Comparison of ENCODE assay signal across 1 cellular context in the genomic region with DNA sequence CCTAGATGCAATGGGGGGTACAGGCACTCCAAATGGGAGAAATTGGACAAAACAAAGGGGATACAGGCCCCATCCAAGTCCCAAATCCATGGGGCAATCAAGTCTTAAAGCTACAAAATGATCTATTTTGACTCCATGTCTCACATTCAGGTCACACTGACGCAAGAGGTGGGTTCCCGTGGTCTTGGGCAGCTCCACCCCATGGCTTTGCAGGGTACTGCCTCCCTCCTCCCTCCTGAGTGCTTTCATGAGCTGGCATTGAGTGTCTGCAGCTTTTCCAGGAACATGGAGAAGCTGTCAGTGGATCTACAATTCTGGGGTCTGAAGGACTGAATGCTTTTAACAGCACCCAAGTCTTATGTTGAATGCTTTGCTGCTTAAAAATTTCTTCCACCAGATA.
TF ChIP-seq lines count a peak whose summit lies in the region.

No MANE protein-coding gene starts in this region.

TF ChIP-seq in GM23338, 12 proteins besides CTCF, POLR2A, EP300 and RAD21 (continued from another document):
- TF ChIP-seq, protein P1, sequence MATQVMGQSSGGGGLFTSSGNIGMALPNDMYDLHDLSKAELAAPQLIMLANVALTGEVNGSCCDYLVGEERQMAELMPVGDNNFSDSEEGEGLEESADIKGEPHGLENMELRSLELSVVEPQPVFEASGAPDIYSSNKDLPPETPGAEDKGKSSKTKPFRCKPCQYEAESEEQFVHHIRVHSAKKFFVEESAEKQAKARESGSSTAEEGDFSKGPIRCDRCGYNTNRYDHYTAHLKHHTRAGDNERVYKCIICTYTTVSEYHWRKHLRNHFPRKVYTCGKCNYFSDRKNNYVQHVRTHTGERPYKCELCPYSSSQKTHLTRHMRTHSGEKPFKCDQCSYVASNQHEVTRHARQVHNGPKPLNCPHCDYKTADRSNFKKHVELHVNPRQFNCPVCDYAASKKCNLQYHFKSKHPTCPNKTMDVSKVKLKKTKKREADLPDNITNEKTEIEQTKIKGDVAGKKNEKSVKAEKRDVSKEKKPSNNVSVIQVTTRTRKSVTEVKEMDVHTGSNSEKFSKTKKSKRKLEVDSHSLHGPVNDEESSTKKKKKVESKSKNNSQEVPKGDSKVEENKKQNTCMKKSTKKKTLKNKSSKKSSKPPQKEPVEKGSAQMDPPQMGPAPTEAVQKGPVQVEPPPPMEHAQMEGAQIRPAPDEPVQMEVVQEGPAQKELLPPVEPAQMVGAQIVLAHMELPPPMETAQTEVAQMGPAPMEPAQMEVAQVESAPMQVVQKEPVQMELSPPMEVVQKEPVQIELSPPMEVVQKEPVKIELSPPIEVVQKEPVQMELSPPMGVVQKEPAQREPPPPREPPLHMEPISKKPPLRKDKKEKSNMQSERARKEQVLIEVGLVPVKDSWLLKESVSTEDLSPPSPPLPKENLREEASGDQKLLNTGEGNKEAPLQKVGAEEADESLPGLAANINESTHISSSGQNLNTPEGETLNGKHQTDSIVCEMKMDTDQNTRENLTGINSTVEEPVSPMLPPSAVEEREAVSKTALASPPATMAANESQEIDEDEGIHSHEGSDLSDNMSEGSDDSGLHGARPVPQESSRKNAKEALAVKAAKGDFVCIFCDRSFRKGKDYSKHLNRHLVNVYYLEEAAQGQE (IDR thresholded peaks at IDR 0.05; ENCODE audit: unreplicated experiment), result no peak
- TF ChIP-seq EZH2phosphoT487 (IDR thresholded peaks at IDR 0.05; ENCODE audit: unreplicated experiment) (no peak), POLR2AphosphoS5 (IDR thresholded peaks at IDR 0.05; ENCODE audit: low read depth) (no peak), NANOG (IDR thresholded peaks at IDR 0.05; ENCODE audit: borderline replicate concordance) (no peak), STAT1 (IDR thresholded peaks at IDR 0.05; ENCODE audit: unreplicated experiment) (no peak), ZNF114 (CRISPR knock-in tag; IDR thresholded peaks at IDR 0.05) (no peak), CREB1 (CRISPR knock-in tag; IDR thresholded peaks at IDR 0.05; ENCODE audit: low read depth) (no peak), ZNF331 (CRISPR knock-in tag; IDR thresholded peaks at IDR 0.05; ENCODE audit: low read depth) (no peak), JUNB (IDR thresholded peaks at IDR 0.05; ENCODE audit: unreplicated experiment) (no peak)
- TF ChIP-seq, protein P2, sequence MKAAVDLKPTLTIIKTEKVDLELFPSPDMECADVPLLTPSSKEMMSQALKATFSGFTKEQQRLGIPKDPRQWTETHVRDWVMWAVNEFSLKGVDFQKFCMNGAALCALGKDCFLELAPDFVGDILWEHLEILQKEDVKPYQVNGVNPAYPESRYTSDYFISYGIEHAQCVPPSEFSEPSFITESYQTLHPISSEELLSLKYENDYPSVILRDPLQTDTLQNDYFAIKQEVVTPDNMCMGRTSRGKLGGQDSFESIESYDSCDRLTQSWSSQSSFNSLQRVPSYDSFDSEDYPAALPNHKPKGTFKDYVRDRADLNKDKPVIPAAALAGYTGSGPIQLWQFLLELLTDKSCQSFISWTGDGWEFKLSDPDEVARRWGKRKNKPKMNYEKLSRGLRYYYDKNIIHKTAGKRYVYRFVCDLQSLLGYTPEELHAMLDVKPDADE (IDR thresholded peaks at IDR 0.05), result no peak
- TF ChIP-seq, protein P3, sequence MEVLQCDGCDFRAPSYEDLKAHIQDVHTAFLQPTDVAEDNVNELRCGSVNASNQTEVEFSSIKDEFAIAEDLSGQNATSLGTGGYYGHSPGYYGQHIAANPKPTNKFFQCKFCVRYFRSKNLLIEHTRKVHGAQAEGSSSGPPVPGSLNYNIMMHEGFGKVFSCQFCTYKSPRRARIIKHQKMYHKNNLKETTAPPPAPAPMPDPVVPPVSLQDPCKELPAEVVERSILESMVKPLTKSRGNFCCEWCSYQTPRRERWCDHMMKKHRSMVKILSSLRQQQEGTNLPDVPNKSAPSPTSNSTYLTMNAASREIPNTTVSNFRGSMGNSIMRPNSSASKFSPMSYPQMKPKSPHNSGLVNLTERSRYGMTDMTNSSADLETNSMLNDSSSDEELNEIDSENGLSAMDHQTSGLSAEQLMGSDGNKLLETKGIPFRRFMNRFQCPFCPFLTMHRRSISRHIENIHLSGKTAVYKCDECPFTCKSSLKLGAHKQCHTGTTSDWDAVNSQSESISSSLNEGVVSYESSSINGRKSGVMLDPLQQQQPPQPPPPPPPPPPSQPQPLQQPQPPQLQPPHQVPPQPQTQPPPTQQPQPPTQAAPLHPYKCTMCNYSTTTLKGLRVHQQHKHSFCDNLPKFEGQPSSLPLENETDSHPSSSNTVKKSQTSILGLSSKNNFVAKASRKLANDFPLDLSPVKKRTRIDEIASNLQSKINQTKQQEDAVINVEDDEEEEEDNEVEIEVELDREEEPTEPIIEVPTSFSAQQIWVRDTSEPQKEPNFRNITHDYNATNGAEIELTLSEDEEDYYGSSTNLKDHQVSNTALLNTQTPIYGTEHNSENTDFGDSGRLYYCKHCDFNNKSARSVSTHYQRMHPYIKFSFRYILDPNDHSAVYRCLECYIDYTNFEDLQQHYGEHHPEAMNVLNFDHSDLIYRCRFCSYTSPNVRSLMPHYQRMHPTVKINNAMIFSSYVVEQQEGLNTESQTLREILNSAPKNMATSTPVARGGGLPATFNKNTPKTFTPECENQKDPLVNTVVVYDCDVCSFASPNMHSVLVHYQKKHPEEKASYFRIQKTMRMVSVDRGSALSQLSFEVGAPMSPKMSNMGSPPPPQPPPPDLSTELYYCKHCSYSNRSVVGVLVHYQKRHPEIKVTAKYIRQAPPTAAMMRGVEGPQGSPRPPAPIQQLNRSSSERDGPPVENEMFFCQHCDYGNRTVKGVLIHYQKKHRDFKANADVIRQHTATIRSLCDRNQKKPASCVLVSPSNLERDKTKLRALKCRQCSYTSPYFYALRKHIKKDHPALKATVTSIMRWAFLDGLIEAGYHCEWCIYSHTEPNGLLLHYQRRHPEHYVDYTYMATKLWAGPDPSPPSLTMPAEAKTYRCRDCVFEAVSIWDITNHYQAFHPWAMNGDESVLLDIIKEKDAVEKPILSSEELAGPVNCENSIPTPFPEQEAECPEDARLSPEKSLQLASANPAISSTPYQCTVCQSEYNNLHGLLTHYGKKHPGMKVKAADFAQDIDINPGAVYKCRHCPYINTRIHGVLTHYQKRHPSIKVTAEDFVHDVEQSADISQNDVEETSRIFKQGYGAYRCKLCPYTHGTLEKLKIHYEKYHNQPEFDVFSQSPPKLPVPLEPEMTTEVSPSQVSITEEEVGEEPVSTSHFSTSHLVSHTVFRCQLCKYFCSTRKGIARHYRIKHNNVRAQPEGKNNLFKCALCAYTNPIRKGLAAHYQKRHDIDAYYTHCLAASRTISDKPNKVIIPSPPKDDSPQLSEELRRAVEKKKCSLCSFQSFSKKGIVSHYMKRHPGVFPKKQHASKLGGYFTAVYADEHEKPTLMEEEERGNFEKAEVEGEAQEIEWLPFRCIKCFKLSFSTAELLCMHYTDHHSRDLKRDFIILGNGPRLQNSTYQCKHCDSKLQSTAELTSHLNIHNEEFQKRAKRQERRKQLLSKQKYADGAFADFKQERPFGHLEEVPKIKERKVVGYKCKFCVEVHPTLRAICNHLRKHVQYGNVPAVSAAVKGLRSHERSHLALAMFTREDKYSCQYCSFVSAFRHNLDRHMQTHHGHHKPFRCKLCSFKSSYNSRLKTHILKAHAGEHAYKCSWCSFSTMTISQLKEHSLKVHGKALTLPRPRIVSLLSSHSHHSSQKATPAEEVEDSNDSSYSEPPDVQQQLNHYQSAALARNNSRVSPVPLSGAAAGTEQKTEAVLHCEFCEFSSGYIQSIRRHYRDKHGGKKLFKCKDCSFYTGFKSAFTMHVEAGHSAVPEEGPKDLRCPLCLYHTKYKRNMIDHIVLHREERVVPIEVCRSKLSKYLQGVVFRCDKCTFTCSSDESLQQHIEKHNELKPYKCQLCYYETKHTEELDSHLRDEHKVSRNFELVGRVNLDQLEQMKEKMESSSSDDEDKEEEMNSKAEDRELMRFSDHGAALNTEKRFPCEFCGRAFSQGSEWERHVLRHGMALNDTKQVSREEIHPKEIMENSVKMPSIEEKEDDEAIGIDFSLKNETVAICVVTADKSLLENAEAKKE (CRISPR knock-in tag; IDR thresholded peaks at IDR 0.05), result no peak
